Comparison of ENCODE assay signal across 15 cellular contexts in genomic region chr13:24911135-24911524, GRCh38.
DNase-seq lines count a peak whose midpoint lies in the region; ATAC-seq, FAIRE-seq and TF ChIP-seq lines count a peak whose summit lies in the region.
"Had no signal": no experiment of that assay in that cellular context is flagged by ENCODE, and none has a peak within 500 bp of the region (broad histone marks: within the 10 kb centered on the region; RNA-seq: fewer than 3 reads in every experiment).

No MANE protein-coding gene starts in this region.

- TF ChIP-seq CTCF in fibroblast of pulmonary artery (IDR thresholded peaks at IDR 0.05; ENCODE audit: low read length, missing control alignments): no peak
- no peak for TF ChIP-seq CTCF in activated CD8-positive, alpha-beta T cell treated with anti-CD3 and anti-CD28 coated beads for 36 hours (IDR thresholded peaks at IDR 0.05)

- H3K27ac Mint-ChIP-seq in T-helper 17 cell: no peak overlapping the region
- H3K27ac Mint-ChIP-seq in activated CD8-positive, alpha-beta T cell treated with anti-CD3 and anti-CD28 coated beads for 36 hours: no peak overlapping the region
- H3K27ac Mint-ChIP-seq: CD4-positive, alpha-beta memory T cell; nephron had no signal

- no peak overlapping the region for H3K4me3 Mint-ChIP-seq in T-helper 17 cell
- H3K4me3 Mint-ChIP-seq in activated CD8-positive, alpha-beta T cell treated with anti-CD3 and anti-CD28 coated beads for 36 hours: no peak overlapping the region
- H3K4me3 Mint-ChIP-seq: CD4-positive, alpha-beta memory T cell; nephron had no signal

- H3K9me3 Mint-ChIP-seq in activated CD8-positive, alpha-beta T cell treated with anti-CD3 and anti-CD28 coated beads for 36 hours: no peaks in the 10 kb centered on the region
- H3K9me3 Mint-ChIP-seq: CD4-positive, alpha-beta memory T cell; nephron had no signal

- no peaks in the 10 kb centered on the region for H3K27me3 ChIP-seq in aorta (ENCODE audit: control insufficient read depth in 1 of 2, insufficient read depth in 2 of 2, low read length in 1 of 2)
- H3K27me3 ChIP-seq: dorsolateral prefrontal cortex, Peyer's patch, spleen had no signal

- peaks cover 2% of the 10 kb centered on the region for H3K4me1 Mint-ChIP-seq in T-helper 17 cell
- peaks cover 7% of the 10 kb centered on the region for H3K4me1 Mint-ChIP-seq in activated CD8-positive, alpha-beta T cell treated with anti-CD3 and anti-CD28 coated beads for 36 hours (ENCODE audit: low read depth)
- H3K4me1 Mint-ChIP-seq: CD4-positive, alpha-beta memory T cell; nephron had no signal

- no peaks in the 10 kb centered on the region for H3K27me3 Mint-ChIP-seq in T-helper 17 cell
- no peaks in the 10 kb centered on the region for H3K27me3 Mint-ChIP-seq in activated CD8-positive, alpha-beta T cell treated with anti-CD3 and anti-CD28 coated beads for 36 hours
- H3K27me3 Mint-ChIP-seq: CD4-positive, alpha-beta memory T cell had no signal

- H3K4me3 ChIP-seq in fibroblast of pulmonary artery (replicated peaks; ENCODE audit: low read depth, low read length): no peak overlapping the region
- H3K4me3 ChIP-seq in aorta (ENCODE audit: low read length in 2 of 2): no peak overlapping the region
- H3K4me3 ChIP-seq: dorsolateral prefrontal cortex, Peyer's patch, spleen had no signal

- DNase-seq in ACHN (peak; percentile 24), H54 (ENCODE audit: insufficient read length, low spot score) (peak; percentile 7), SK-MEL-5 (ENCODE audit: low read depth, low spot score) (peak; percentile 15), fibroblast of pulmonary artery (ENCODE audit: low read depth) (peak; percentile 39), T-helper 17 cell (no peak), aorta (no peak)
- DNase-seq in activated CD8-positive, alpha-beta T cell treated with anti-CD3 and anti-CD28 coated beads for 36 hours: no peak
- DNase-seq: activated effector memory CD4-positive, alpha-beta T cell treated with Interleukin-2 at 50 U/mL for 16 hours; CD4-positive, alpha-beta memory T cell; dorsolateral prefrontal cortex; NCI-H2029; Peyer's patch; spleen had no signal

- ATAC-seq in T-helper 17 cell: no peak
- no peak for ATAC-seq in HG02763 (IDR thresholded peaks at IDR 0.05; ENCODE audit: unreplicated experiment)
- ATAC-seq in aorta (ENCODE audit: low FRiP score): no peak
- no peak for ATAC-seq in activated CD8-positive, alpha-beta T cell treated with anti-CD3 and anti-CD28 coated beads for 36 hours

- intact Hi-C loops in aorta (cut with DNase I): no loop called here
- intact Hi-C loops in activated CD8-positive, alpha-beta T cell treated with anti-CD3 and anti-CD28 coated beads for 36 hours (cut with micrococcal nuclease): no loop called here

- POLR2A ChIA-PET in activated CD8-positive, alpha-beta T cell treated with anti-CD3 and anti-CD28 coated beads for 36 hours (lab: Charles Lee): interaction anchor here (0.7 to 1.0 kb wide), 2 partner anchors 11 to 143 kb away, joined by 3 read pairs; a partner anchor contains a TSS

- H3K27ac ChIP-seq in aorta (ENCODE audit: low read depth in 1 of 2, low read length in 2 of 2): no peak overlapping the region
- H3K27ac ChIP-seq: dorsolateral prefrontal cortex, Peyer's patch, spleen had no signal

- CTCF ChIA-PET in activated CD8-positive, alpha-beta T cell treated with anti-CD3 and anti-CD28 coated beads for 36 hours (lab: Charles Lee): no interaction called here

- peak; percentile 90 for FAIRE-seq in H54 (lab: Jason Lieb, UNC)

- no peaks in the 10 kb centered on the region for H3K36me3 Mint-ChIP-seq in T-helper 17 cell (ENCODE audit: low read depth)
- peaks cover 27% of the 10 kb centered on the region for H3K36me3 Mint-ChIP-seq in activated CD8-positive, alpha-beta T cell treated with anti-CD3 and anti-CD28 coated beads for 36 hours (ENCODE audit: low read depth)

- in situ Hi-C loops in ACHN (cut with HindIII; ENCODE audit: low pct_ligation_motif_present, low pct_unique_long_range_greater_than_20kb, low sequenced_read_pairs): no loop called here
- in situ Hi-C loops in SK-MEL-5 (cut with HindIII; ENCODE audit: low pct_unique_long_range_greater_than_20kb, low sequenced_read_pairs): no loop called here

- peaks cover 0 to 4% of the 10 kb centered on the region in 2 donors for H3K36me3 ChIP-seq in aorta (ENCODE audit: control insufficient read depth in 1 of 2, insufficient read depth in 2 of 2, low read length in 1 of 2)

- H3K4me1 ChIP-seq in aorta (ENCODE audit: control insufficient read depth in 1 of 2, insufficient read depth in 2 of 2, low read length in 2 of 2): no peaks in the 10 kb centered on the region
- H3K4me1 ChIP-seq: Peyer's patch, spleen had no signal

- H3K9me3 ChIP-seq in T-helper 17 cell (ENCODE audit: control insufficient read depth, low read length, poor library complexity, severe bottlenecking) (no peaks in the 10 kb centered on the region), aorta (ENCODE audit: control insufficient read depth, low read length) (no peaks in the 10 kb centered on the region)
- H3K9me3 ChIP-seq: Peyer's patch, spleen had no signal

- 91% methylated on average over 4 of the region's 4 CpGs for WGBS in aorta, 2 donors

- no peak for TF ChIP-seq POLR2A in H54 (IDR thresholded peaks at IDR 0.05; ENCODE audit: low read depth, low read length)

Comparison
In these comparisons a context has a peak if more than half of its experiments do, and no peak if none do; other contexts are left out.
1. DNase-seq: peak in ACHN (single experiment), H54 (single experiment), SK-MEL-5 (single experiment) and fibroblast of pulmonary artery (single experiment); none in T-helper 17 cell (0 of 3), aorta (0 of 2) and activated CD8-positive, alpha-beta T cell treated with anti-CD3 and anti-CD28 coated beads for 36 hours (single experiment).